ENCODE assay signal across 1 cellular context in the genomic region with DNA sequence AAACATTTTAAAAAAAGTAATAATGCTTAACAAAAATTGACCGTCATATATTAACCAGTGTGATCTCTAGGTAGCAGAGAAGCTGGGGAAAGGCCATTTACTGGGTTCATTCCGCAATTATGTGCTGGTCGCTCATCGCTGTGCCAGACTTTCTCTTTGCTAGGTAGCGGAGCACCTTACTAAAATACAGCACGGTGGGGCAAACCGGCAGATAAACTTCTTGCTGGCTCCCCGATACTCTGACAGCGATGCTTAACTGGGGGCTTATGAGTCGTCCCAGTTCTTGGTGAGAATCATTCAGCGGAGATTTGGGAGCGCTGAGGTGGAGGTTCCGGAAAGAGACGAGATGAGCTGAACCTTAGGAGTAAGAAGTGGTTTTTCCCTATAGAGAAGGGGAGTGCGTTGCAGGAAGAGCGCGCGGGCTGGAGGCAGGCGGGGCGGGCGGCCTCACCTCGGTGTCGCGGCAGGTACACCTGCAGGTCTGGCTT.
TF ChIP-seq lines count a peak whose summit lies in the region.

No MANE protein-coding gene starts in this region.

TF ChIP-seq in HepG2, 621 proteins besides CTCF, POLR2A, EP300 and RAD21:
- TF ChIP-seq FOXK1 (CRISPR knock-in tag; IDR thresholded peaks at IDR 0.05; ENCODE audit: borderline replicate concordance, low read depth) = no peak
- no peak for TF ChIP-seq CBX5 (CRISPR knock-in tag; IDR thresholded peaks at IDR 0.05; ENCODE audit: borderline replicate concordance)
- TF ChIP-seq ZNF263 (CRISPR knock-in tag; IDR thresholded peaks at IDR 0.05) = no peak
- no peak for TF ChIP-seq ZNF879 (CRISPR knock-in tag; IDR thresholded peaks at IDR 0.05)
- no peak for TF ChIP-seq FOXA1 (IDR thresholded peaks at IDR 0.05)
- 0 out of 2 replicates have a peak, but pooled peaks have one; percentile 1 for TF ChIP-seq FOXA1 (CRISPR knock-in tag; IDR thresholded peaks at IDR 0.05)
- 0 out of 2 replicates have a peak, but pooled peaks have one; percentile 14 for TF ChIP-seq ZNF337 (CRISPR knock-in tag; IDR thresholded peaks at IDR 0.05; ENCODE audit: borderline replicate concordance, low read depth)
- no peak for TF ChIP-seq ZNF280D (CRISPR knock-in tag; IDR thresholded peaks at IDR 0.05)
- TF ChIP-seq ZNF7 (CRISPR knock-in tag; IDR thresholded peaks at IDR 0.05) = no peak
- TF ChIP-seq BRCA1 (CRISPR knock-in tag; IDR thresholded peaks at IDR 0.05) = 0 out of 2 replicates have a peak, but pooled peaks have one; percentile 2
- TF ChIP-seq, protein P1, sequence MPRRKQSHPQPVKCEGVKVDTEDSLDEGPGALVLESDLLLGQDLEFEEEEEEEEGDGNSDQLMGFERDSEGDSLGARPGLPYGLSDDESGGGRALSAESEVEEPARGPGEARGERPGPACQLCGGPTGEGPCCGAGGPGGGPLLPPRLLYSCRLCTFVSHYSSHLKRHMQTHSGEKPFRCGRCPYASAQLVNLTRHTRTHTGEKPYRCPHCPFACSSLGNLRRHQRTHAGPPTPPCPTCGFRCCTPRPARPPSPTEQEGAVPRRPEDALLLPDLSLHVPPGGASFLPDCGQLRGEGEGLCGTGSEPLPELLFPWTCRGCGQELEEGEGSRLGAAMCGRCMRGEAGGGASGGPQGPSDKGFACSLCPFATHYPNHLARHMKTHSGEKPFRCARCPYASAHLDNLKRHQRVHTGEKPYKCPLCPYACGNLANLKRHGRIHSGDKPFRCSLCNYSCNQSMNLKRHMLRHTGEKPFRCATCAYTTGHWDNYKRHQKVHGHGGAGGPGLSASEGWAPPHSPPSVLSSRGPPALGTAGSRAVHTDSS (CRISPR knock-in tag; conservative IDR thresholded peaks at IDR 0.05) = no peak
- TF ChIP-seq ZNF20 (CRISPR knock-in tag; IDR thresholded peaks at IDR 0.05) = peak; percentile 92; the same call in 1 of the 2 replicates
- TF ChIP-seq ZFP36 (IDR thresholded peaks at IDR 0.05; ENCODE audit: borderline replicate concordance, low read depth, low read length, partially characterized antibody) = no peak
- 0 out of 2 replicates have a peak, but pooled peaks have one; percentile 14 for TF ChIP-seq ZNF567 (CRISPR knock-in tag; IDR thresholded peaks at IDR 0.05; ENCODE audit: borderline replicate concordance)
- no peak for TF ChIP-seq ZNF30 (CRISPR knock-in tag; IDR thresholded peaks at IDR 0.05)
- no peak for TF ChIP-seq ZNF577 (CRISPR knock-in tag; IDR thresholded peaks at IDR 0.05; ENCODE audit: borderline replicate concordance, low read depth)
- peak; percentile 53 for TF ChIP-seq RBM22 (optimal IDR thresholded peaks at IDR 0.05; ENCODE audit: low read length)
- TF ChIP-seq ZNF33A (CRISPR knock-in tag; IDR thresholded peaks at IDR 0.05; ENCODE audit: borderline replicate concordance) = peak; percentile 23; the same call in 1 of the 2 replicates
- peak; percentile 17 for TF ChIP-seq ZEB1 (IDR thresholded peaks at IDR 0.05; ENCODE audit: insufficient replicate concordance, low read depth)
- TF ChIP-seq GABPA (IDR thresholded peaks at IDR 0.05; ENCODE audit: low read depth, low read length) = no peak
- 0 out of 2 replicates have a peak, but pooled peaks have one; percentile 4 for TF ChIP-seq GABPA (CRISPR knock-in tag; IDR thresholded peaks at IDR 0.05; ENCODE audit: low read depth)
- TF ChIP-seq CC2D1A (CRISPR knock-in tag; IDR thresholded peaks at IDR 0.05) = peak; percentile 40; the same call in 1 of the 2 replicates
- no peak for TF ChIP-seq HCFC1 (IDR thresholded peaks at IDR 0.05; ENCODE audit: low read depth, low read length)
- 0 out of 2 replicates have a peak, but pooled peaks have one; percentile 68 for TF ChIP-seq TMF1 (CRISPR knock-in tag; IDR thresholded peaks at IDR 0.05; ENCODE audit: low read depth)
- TF ChIP-seq ZNF296 (CRISPR knock-in tag; conservative IDR thresholded peaks at IDR 0.05) = 0 out of 2 replicates have a peak, but pooled peaks have one; percentile 19
- TF ChIP-seq KMT2B (CRISPR knock-in tag; IDR thresholded peaks at IDR 0.05) = no peak
- TF ChIP-seq STAG1 (CRISPR knock-in tag; IDR thresholded peaks at IDR 0.05) = peak; percentile 1; the same call in 1 of the 2 replicates
- TF ChIP-seq MEF2D (CRISPR knock-in tag; IDR thresholded peaks at IDR 0.05) = no peak
- 0 out of 2 replicates have a peak, but pooled peaks have one; percentile 36 for TF ChIP-seq ZNF878 (CRISPR knock-in tag; IDR thresholded peaks at IDR 0.05)
- TF ChIP-seq REPIN1 (CRISPR knock-in tag; IDR thresholded peaks at IDR 0.05; ENCODE audit: borderline replicate concordance, low read depth) = no peak
- TF ChIP-seq GZF1 (CRISPR knock-in tag; IDR thresholded peaks at IDR 0.05) = 0 out of 2 replicates have a peak, but pooled peaks have one; percentile 21
- TF ChIP-seq NR2F2 (IDR thresholded peaks at IDR 0.05; ENCODE audit: borderline replicate concordance, low read depth) = peak; percentile 30; the same call in 1 of the 2 replicates
- no peak for TF ChIP-seq ZKSCAN1 (IDR thresholded peaks at IDR 0.05; ENCODE audit: low read length)
- TF ChIP-seq ZNF768 (CRISPR knock-in tag; IDR thresholded peaks at IDR 0.05) = no peak
- TF ChIP-seq ATF7 (IDR thresholded peaks at IDR 0.05) = no peak
- TF ChIP-seq ATF7 (CRISPR knock-in tag; IDR thresholded peaks at IDR 0.05) = peak; percentile 16; the same call in 1 of the 2 replicates
- TF ChIP-seq NFRKB (IDR thresholded peaks at IDR 0.05) = no peak
- TF ChIP-seq TAF1 (CRISPR knock-in tag; IDR thresholded peaks at IDR 0.05) = no peak
- 0 out of 2 replicates have a peak, but pooled peaks have one; percentile 64 for TF ChIP-seq ZNF678 (CRISPR knock-in tag; IDR thresholded peaks at IDR 0.05)
- TF ChIP-seq ZNF790 (CRISPR knock-in tag; IDR thresholded peaks at IDR 0.05; ENCODE audit: borderline replicate concordance) = no peak
